In genomic region chr18:42281851-42282250, GRCh38 we compare ENCODE assay signal across 28 cellular contexts.
"Had no signal": no experiment of that assay in that cellular context is flagged by ENCODE, and none has a peak within 500 bp of the region (broad histone marks: within the 10 kb centered on the region; RNA-seq: fewer than 3 reads in every experiment).

No MANE protein-coding gene starts in this region.

- H3K36me3 Mint-ChIP-seq: memory B cell, natural killer cell had no signal

- H3K9me3 Mint-ChIP-seq: dendritic cell treated with granulocyte-macrophage colony-stimulating factor and Interleukin-4, amounts not matched to agents 40 ng/mL and 50 ng/mL, for 4 days; endodermal cell; memory B cell; natural killer cell; neural crest cell; stimulated activated naive CD8-positive, alpha-beta T cell treated with anti-CD3 and anti-CD28 coated beads, Interleukin-15, amount 100 ng/mL, for 72 hours had no signal

- H3K9me3 ChIP-seq: esophagus muscularis mucosa, gastroesophageal sphincter, heart left ventricle, neutrophil, right atrium auricular region, thyroid gland, vagina had no signal

- H3K27me3 Mint-ChIP-seq: dendritic cell treated with granulocyte-macrophage colony-stimulating factor and Interleukin-4, amounts not matched to agents 40 ng/mL and 50 ng/mL, for 4 days; memory B cell; progenitor cell of endocrine pancreas; stimulated activated naive CD8-positive, alpha-beta T cell treated with anti-CD3 and anti-CD28 coated beads, Interleukin-15, amount 100 ng/mL, for 72 hours had no signal

- H3K36me3 ChIP-seq: esophagus muscularis mucosa, gastroesophageal sphincter, heart left ventricle, neutrophil, right atrium auricular region, thyroid gland, vagina had no signal

- DNase-seq: effector CD8-positive, alpha-beta T cell; endodermal cell; foreskin keratinocyte; heart left ventricle; kidney; natural killer cell; stimulated activated CD4-positive, alpha-beta T cell treated with anti-CD3 and anti-CD28 coated beads, Interleukin-12 subunit alpha, Interleukin-12 subunit beta, amount 100 ng/mL, for 4 hours; stimulated activated CD4-positive, alpha-beta T cell treated with anti-CD3 and anti-CD28 coated beads, Interleukin-1b, Interleukin-23, amount 100 ng/mL, for 48 hours; stimulated activated CD4-positive, alpha-beta T cell treated with anti-CD3 and anti-CD28 coated beads, Interleukin-4, amount 100 ng/mL, for 1 hour; stimulated activated CD8-positive, alpha-beta memory T cell treated with anti-CD3 and anti-CD28 coated beads, Interleukin-4, amount 100 ng/mL, for 48 hours; stimulated activated naive CD4-positive, alpha-beta T cell; stimulated activated naive CD8-positive, alpha-beta T cell treated with anti-CD3 and anti-CD28 coated beads, Interleukin-15, amount 100 ng/mL, for 72 hours; thyroid gland; trophoblast cell had no signal

- H3K27me3 ChIP-seq: esophagus muscularis mucosa, foreskin keratinocyte, gastroesophageal sphincter, heart left ventricle, hepatocyte, neutrophil, right atrium auricular region, thyroid gland, vagina had no signal

- H3K27ac Mint-ChIP-seq: dendritic cell treated with granulocyte-macrophage colony-stimulating factor and Interleukin-4, amounts not matched to agents 40 ng/mL and 50 ng/mL, for 4 days; endodermal cell; memory B cell; natural killer cell; stimulated activated naive CD8-positive, alpha-beta T cell treated with anti-CD3 and anti-CD28 coated beads, Interleukin-15, amount 100 ng/mL, for 72 hours had no signal

- H3K79me2 ChIP-seq: hepatocyte, parathyroid adenoma had no signal

- H3K4me3 Mint-ChIP-seq: dendritic cell treated with granulocyte-macrophage colony-stimulating factor and Interleukin-4, amounts not matched to agents 40 ng/mL and 50 ng/mL, for 4 days; endodermal cell; memory B cell; natural killer cell; neural crest cell; stimulated activated naive CD8-positive, alpha-beta T cell treated with anti-CD3 and anti-CD28 coated beads, Interleukin-15, amount 100 ng/mL, for 72 hours had no signal

- H3K4me1 ChIP-seq: foreskin keratinocyte, heart left ventricle, parathyroid adenoma, right atrium auricular region, thyroid gland, vagina had no signal

- H2AFZ ChIP-seq: hepatocyte, parathyroid adenoma had no signal

- H3K4me1 Mint-ChIP-seq: memory B cell; natural killer cell; stimulated activated naive CD8-positive, alpha-beta T cell treated with anti-CD3 and anti-CD28 coated beads, Interleukin-15, amount 100 ng/mL, for 72 hours had no signal

- H3K4me3 ChIP-seq: esophagus muscularis mucosa, gastroesophageal sphincter, heart left ventricle, hepatocyte, lung, right atrium auricular region, smooth muscle cell, thyroid gland, vagina had no signal

- H3K27ac ChIP-seq: epithelial cell of prostate, esophagus muscularis mucosa, foreskin keratinocyte, gastroesophageal sphincter, heart left ventricle, hepatocyte, neutrophil, parathyroid adenoma, right atrium auricular region, thyroid gland, vagina had no signal

- H3K4me2 ChIP-seq: hepatocyte, smooth muscle cell had no signal
